Comparison of ENCODE assay signal across 8 cellular contexts in genomic region chr1:165851034-165851658, GRCh38. TPM values are rescaled to one million over a fixed set of nuclear protein-coding genes. Genes with fewer than 3 reads are reported as not detected.
DNase-seq lines count a peak whose midpoint lies in the region; ATAC-seq lines count a peak whose summit lies in the region.

No MANE protein-coding gene starts in this region.

- H3K4me1 ChIP-seq in mesendoderm (ENCODE audit: control insufficient read depth, low read depth, low read length), result peaks cover 13% of the 10 kb centered on the region

- H3K9ac ChIP-seq in SK-N-MC (ENCODE audit: insufficient read length) (no peak overlapping the region), mesendoderm (ENCODE audit: low read length) (no peak overlapping the region)

- no peak overlapping the region for H3K4me2 ChIP-seq in mesendoderm (ENCODE audit: low read length)

- no peaks in the 10 kb centered on the region for H3K36me3 Mint-ChIP-seq in activated CD4-positive, alpha-beta memory T cell treated with anti-CD3 and anti-CD28 coated beads, Interleukin-2, amount 10 ng/mL, durations not matched to agents 7 days and 5 days (ENCODE audit: low read depth)
- H3K36me3 Mint-ChIP-seq in activated CD4-positive, alpha-beta memory T cell treated with anti-CD3 and anti-CD28 coated beads for 36 hours, result peaks cover 2% of the 10 kb centered on the region
- peaks cover 7% of the 10 kb centered on the region for H3K36me3 Mint-ChIP-seq in memory B cell

- H3K4me3 ChIP-seq in SK-N-MC (no peak overlapping the region), mesendoderm (ENCODE audit: low read length) (no peak overlapping the region)

- H3K56ac ChIP-seq in mesendoderm (ENCODE audit: low read length), result no peak overlapping the region

- WGBS in mesendoderm (ENCODE audit: extremely low coverage, insufficient coverage, low lambda C conversion rate), result no CpG with 5 or more reads among the region's 4 CpGs

- no peak overlapping the region for H3K18ac ChIP-seq in mesendoderm (ENCODE audit: low read length)

- H3K79me2 ChIP-seq in mesendoderm (ENCODE audit: control insufficient read depth, insufficient read depth, low read length), result peaks cover 87% of the 10 kb centered on the region

- H3K23ac ChIP-seq in mesendoderm (ENCODE audit: low read length), result no peak overlapping the region

- H2BK15ac ChIP-seq in mesendoderm (replicated peaks; ENCODE audit: low read depth), result no peak overlapping the region

- no peak overlapping the region for H3K4ac ChIP-seq in mesendoderm (ENCODE audit: low read depth, low read length)

- no peaks in the 10 kb centered on the region for H3K27me3 ChIP-seq in mesendoderm (ENCODE audit: insufficient read depth, low read length, poor library complexity)

- H3K27ac ChIP-seq in SK-N-MC (peak overlapping the region; percentile 38; the same call in 1 of the 2 replicates), mesendoderm (ENCODE audit: low read depth, low read length) (no peak overlapping the region)

- H3K36me3 ChIP-seq in SK-N-MC (ENCODE audit: insufficient read depth, low read length) (peaks cover 18% of the 10 kb centered on the region), mesendoderm (ENCODE audit: control insufficient read depth, insufficient read depth, low read length) (no peaks in the 10 kb centered on the region)

- ATAC-seq in HG03108 (IDR thresholded peaks at IDR 0.05; ENCODE audit: unreplicated experiment) (peak; percentile 44), memory B cell (ENCODE audit: low read depth) (peak; percentile 24)

- no peaks in the 10 kb centered on the region for H3K9me3 ChIP-seq in SK-N-MC (ENCODE audit: low read depth, low read length)

- peaks cover 61% of the 10 kb centered on the region for H3K4me1 Mint-ChIP-seq in activated CD4-positive, alpha-beta memory T cell treated with anti-CD3 and anti-CD28 coated beads, Interleukin-2, amount 10 ng/mL, durations not matched to agents 7 days and 5 days
- peaks cover 18% of the 10 kb centered on the region for H3K4me1 Mint-ChIP-seq in activated CD4-positive, alpha-beta memory T cell treated with anti-CD3 and anti-CD28 coated beads for 36 hours (ENCODE audit: low read depth)
- peaks cover 43% of the 10 kb centered on the region for H3K4me1 Mint-ChIP-seq in memory B cell

- CTCF ChIA-PET in activated CD4-positive, alpha-beta memory T cell treated with anti-CD3 and anti-CD28 coated beads, Interleukin-2, amount 10 ng/mL, durations not matched to agents 7 days and 5 days (lab: Charles Lee), result interaction anchor here (2.7 kb wide), 1 partner anchor 20 kb away, joined by 6 read pairs; no protein-coding TSS in a partner anchor
- CTCF ChIA-PET in activated CD4-positive, alpha-beta memory T cell treated with anti-CD3 and anti-CD28 coated beads for 36 hours (lab: Charles Lee), result no interaction called here

- no peak overlapping the region for H2AK5ac ChIP-seq in mesendoderm (ENCODE audit: low read length)

- no peak overlapping the region for H4K8ac ChIP-seq in mesendoderm (ENCODE audit: low read depth, low read length)

- H3K9me3 Mint-ChIP-seq in activated CD4-positive, alpha-beta memory T cell treated with anti-CD3 and anti-CD28 coated beads, Interleukin-2, amount 10 ng/mL, durations not matched to agents 7 days and 5 days, result no peaks in the 10 kb centered on the region
- no peaks in the 10 kb centered on the region for H3K9me3 Mint-ChIP-seq in activated CD4-positive, alpha-beta memory T cell treated with anti-CD3 and anti-CD28 coated beads for 36 hours
- peaks cover 2% of the 10 kb centered on the region for H3K9me3 Mint-ChIP-seq in memory B cell

- intact Hi-C loops in activated CD4-positive, alpha-beta memory T cell treated with anti-CD3 and anti-CD28 coated beads for 36 hours (cut with micrococcal nuclease), result no loop called here

- no peak overlapping the region for H2BK120ac ChIP-seq in mesendoderm (ENCODE audit: low read depth, low read length)

- POLR2A ChIA-PET in activated CD4-positive, alpha-beta memory T cell treated with anti-CD3 and anti-CD28 coated beads, Interleukin-2, amount 10 ng/mL, durations not matched to agents 7 days and 5 days (lab: Charles Lee), result interaction anchor here (0.7 to 1.5 kb wide), 3 partner anchors 8 to 82 kb away, joined by 4 read pairs; partner anchors contain the start of gene TMCO1
- POLR2A ChIA-PET in activated CD4-positive, alpha-beta memory T cell treated with anti-CD3 and anti-CD28 coated beads for 36 hours (lab: Charles Lee), result interaction anchor here (0.6 to 0.7 kb wide), 2 partner anchors 35 to 251 kb away, joined by 3 to 5 read pairs; no protein-coding TSS in a partner anchor

- peaks cover 17% of the 10 kb centered on the region for H3K79me1 ChIP-seq in mesendoderm (ENCODE audit: low read length)

- peak overlapping the region; percentile 21 for H3K4me3 Mint-ChIP-seq in activated CD4-positive, alpha-beta memory T cell treated with anti-CD3 and anti-CD28 coated beads, Interleukin-2, amount 10 ng/mL, durations not matched to agents 7 days and 5 days
- H3K4me3 Mint-ChIP-seq in activated CD4-positive, alpha-beta memory T cell treated with anti-CD3 and anti-CD28 coated beads for 36 hours, result no peak overlapping the region
- H3K4me3 Mint-ChIP-seq in memory B cell, result no peak overlapping the region

- no peak overlapping the region for H4K5ac ChIP-seq in mesendoderm (ENCODE audit: low read length)

- no peaks in the 10 kb centered on the region for H3K27me3 Mint-ChIP-seq in activated CD4-positive, alpha-beta memory T cell treated with anti-CD3 and anti-CD28 coated beads, Interleukin-2, amount 10 ng/mL, durations not matched to agents 7 days and 5 days
- no peaks in the 10 kb centered on the region for H3K27me3 Mint-ChIP-seq in activated CD4-positive, alpha-beta memory T cell treated with anti-CD3 and anti-CD28 coated beads for 36 hours
- no peaks in the 10 kb centered on the region for H3K27me3 Mint-ChIP-seq in memory B cell

- peak; percentile 34 for DNase-seq in activated CD4-positive, alpha-beta memory T cell treated with anti-CD3 and anti-CD28 coated beads, Interleukin-2, amount 10 ng/mL, durations not matched to agents 7 days and 5 days
- DNase-seq in activated CD4-positive, alpha-beta memory T cell treated with anti-CD3 and anti-CD28 coated beads for 36 hours, result no peak
- no peak for DNase-seq in SK-N-MC (ENCODE audit: low read depth, low spot score)
- no peak for DNase-seq in memory B cell (ENCODE audit: low spot score in 2 of 2)
- no peak for DNase-seq in mesendoderm
- no peak for DNase-seq in NCI-H524 treated with DMSO at 0.1 percent for 48 hours (lab: John Stamatoyannopoulos, UW)
- no peak for DNase-seq in activated CD4-positive, CD25-positive, alpha-beta regulatory T cell treated with anti-CD3 and anti-CD28 coated beads, Interleukin-2, amount 50 U/mL, for 72 hours

- H3K27ac Mint-ChIP-seq in activated CD4-positive, alpha-beta memory T cell treated with anti-CD3 and anti-CD28 coated beads, Interleukin-2, amount 10 ng/mL, durations not matched to agents 7 days and 5 days, result peak overlapping the region; percentile 44
- H3K27ac Mint-ChIP-seq in activated CD4-positive, alpha-beta memory T cell treated with anti-CD3 and anti-CD28 coated beads for 36 hours, result no peak overlapping the region
- no peak overlapping the region for H3K27ac Mint-ChIP-seq in memory B cell

- no peak overlapping the region for H2BK5ac ChIP-seq in mesendoderm (ENCODE audit: low read length)

RNA-seq across cellular contexts. Expression of gene UCK2, which starts 23.7 kb away (rescaled TPM):
- 10 to 100 TPM; 32.1 to 34.4 TPM for total RNA-seq in activated CD4-positive, alpha-beta memory T cell treated with anti-CD3 and anti-CD28 coated beads, Interleukin-2, amount 10 ng/mL, durations not matched to agents 7 days and 5 days
- 10 to 100 TPM; 60.1 to 61.8 TPM for total RNA-seq in activated CD4-positive, alpha-beta memory T cell treated with anti-CD3 and anti-CD28 coated beads for 36 hours
- polyA plus RNA-seq in mesendoderm (2013, experiment 1 of 2), result 110 TPM
- 110 TPM for polyA plus RNA-seq in mesendoderm (2013, experiment 2 of 2)
